Comparison of ENCODE assay signal across 29 cellular contexts in genomic region chr2:74368499-74368898, GRCh38. TPM values are rescaled to one million over a fixed set of nuclear protein-coding genes. Genes with fewer than 3 reads are reported as not detected.
"Had no signal": no experiment of that assay in that cellular context is flagged by ENCODE, and none has a peak within 500 bp of the region (broad histone marks: within the 10 kb centered on the region; RNA-seq: fewer than 3 reads in every experiment).

No MANE protein-coding gene starts in this region.

- H3K4me2 ChIP-seq: hepatocyte, neural progenitor cell had no signal

- H3K9ac ChIP-seq: neural progenitor cell had no signal

- DNase-seq: heart right ventricle; islet precursor cell; left ventricle myocardium inferior; mesendoderm; naive B cell; natural killer cell; nephron progenitor cell; occipital lobe; ovary; stimulated activated CD4-positive, alpha-beta T cell treated with anti-CD3 and anti-CD28 coated beads, Interleukin-12 subunit alpha, Interleukin-12 subunit beta, amount 100 ng/mL, for 4 hours; stimulated activated CD4-positive, alpha-beta T cell treated with anti-CD3 and anti-CD28 coated beads, Interleukin-15, amount 100 ng/mL, for 24 hours; stimulated activated CD4-positive, alpha-beta T cell treated with anti-CD3 and anti-CD28 coated beads, Interleukin-2, amount 100 ng/mL, for 24 hours; stimulated activated CD4-positive, alpha-beta T cell treated with anti-CD3 and anti-CD28 coated beads, Interleukin-4, amount 100 ng/mL, for 1 hour; stimulated activated naive CD4-positive, alpha-beta T cell; stomach; testis; thyroid gland; transverse colon had no signal

- H3K27ac ChIP-seq: heart right ventricle, hepatocyte, left ventricle myocardium inferior, neural progenitor cell, neutrophil, ovary, right atrium auricular region, skin epidermis, stomach, thyroid gland, transverse colon, upper lobe of left lung had no signal

- H3K9me3 Mint-ChIP-seq: mesothelial cell of epicardium, naive B cell, natural killer cell, nephron progenitor cell, neural progenitor cell had no signal

- H3K27me3 Mint-ChIP-seq: naive B cell, progenitor cell of endocrine pancreas had no signal

- H3K27me3 ChIP-seq: heart right ventricle, hepatocyte, neural progenitor cell, neutrophil, ovary, right atrium auricular region, stomach, testis, thyroid gland, transverse colon, upper lobe of left lung had no signal

- H3K4me1 Mint-ChIP-seq: mesothelial cell of epicardium had no signal

- H2AFZ ChIP-seq: hepatocyte, neural progenitor cell had no signal

- H3K9me3 ChIP-seq: heart right ventricle, left ventricle myocardium inferior, neutrophil, ovary, right atrium auricular region, stomach, testis, thyroid gland, transverse colon, upper lobe of left lung had no signal

- ATAC-seq: heart right ventricle, natural killer cell, sciatic nerve had no signal

- H3K4me3 ChIP-seq: heart right ventricle, hepatocyte, left ventricle myocardium inferior, lung, neural progenitor cell, ovary, right atrium auricular region, skin epidermis, stomach, testis, thyroid gland, transverse colon, upper lobe of left lung had no signal

- H3K36me3 ChIP-seq: neural progenitor cell, ovary had no signal

- H3K4me3 Mint-ChIP-seq: mesothelial cell of epicardium, naive B cell, natural killer cell, nephron progenitor cell, neural progenitor cell had no signal

- H3K27ac Mint-ChIP-seq: mesothelial cell of epicardium, natural killer cell, nephron progenitor cell, neural progenitor cell, progenitor cell of endocrine pancreas had no signal

RNA-seq across cellular contexts. Expression of gene SLC4A5, which starts 25.3 kb away (rescaled TPM):
- total RNA-seq: pulmonary artery endothelial cell had no signal
